Comparison of ENCODE assay signal across 20 cellular contexts in genomic region chr9:114737118-114737517, GRCh38. TPM values are rescaled to one million over a fixed set of nuclear protein-coding genes. Genes with fewer than 3 reads are reported as not detected.
A peak's percentile ranks its signal among the peaks of the same experiment; 100 is the strongest.
DNase-seq lines count a peak whose midpoint lies in the region; ATAC-seq and TF ChIP-seq lines count a peak whose summit lies in the region.
"Had no signal": no experiment of that assay in that cellular context is flagged by ENCODE, and none has a peak within 500 bp of the region (broad histone marks: within the 10 kb centered on the region; RNA-seq: fewer than 3 reads in every experiment).

No MANE protein-coding gene starts in this region.

- H3K4me3 Mint-ChIP-seq in CD4-positive, CD25-positive, alpha-beta regulatory T cell, result no peak overlapping the region
- no peak overlapping the region for H3K4me3 Mint-ChIP-seq in Caco-2 (ENCODE audit: unreplicated experiment)
- no peak overlapping the region for H3K4me3 Mint-ChIP-seq in activated CD4-positive, alpha-beta T cell treated with anti-CD3 and anti-CD28 coated beads, Interleukin-2, amount 10 ng/mL, durations not matched to agents 7 days and 5 days
- peak overlapping the region; percentile 27 for H3K4me3 Mint-ChIP-seq in activated naive CD8-positive, alpha-beta T cell

- H3K27me3 Mint-ChIP-seq in CD4-positive, CD25-positive, alpha-beta regulatory T cell, result peaks cover 29% of the 10 kb centered on the region
- H3K27me3 Mint-ChIP-seq in Caco-2 (ENCODE audit: insufficient read depth, unreplicated experiment), result no peaks in the 10 kb centered on the region
- H3K27me3 Mint-ChIP-seq in activated CD4-positive, alpha-beta T cell treated with anti-CD3 and anti-CD28 coated beads, Interleukin-2, amount 10 ng/mL, durations not matched to agents 7 days and 5 days, result no peaks in the 10 kb centered on the region
- H3K27me3 Mint-ChIP-seq in activated naive CD8-positive, alpha-beta T cell, result no peaks in the 10 kb centered on the region

- H3K9me3 ChIP-seq in CD4-positive, CD25-positive, alpha-beta regulatory T cell (ENCODE audit: control insufficient read depth in 2 of 2, low read length in 2 of 2), result no peaks in the 10 kb centered on the region
- H3K9me3 ChIP-seq in Caco-2 (no peaks in the 10 kb centered on the region), breast epithelium (no peaks in the 10 kb centered on the region), upper lobe of left lung (no peaks in the 10 kb centered on the region)
- H3K9me3 ChIP-seq: pancreas, tibial artery had no signal

- BruUV-seq in Caco-2 (replicated peaks; lab: Mats Ljungman, UMichigan), result no TSS peak

- WGBS in upper lobe of left lung, 2 donors, result 78 to 87% methylated on average over 3 of the region's 3 CpGs

- CTCF ChIA-PET in Caco-2 (lab: Charles Lee), result interaction anchor here (1.0 to 3.3 kb wide), 3 partner anchors 162 to 274 kb away, joined by 3 to 15 read pairs (median 3); no protein-coding TSS in a partner anchor
- CTCF ChIA-PET in activated CD4-positive, alpha-beta T cell treated with anti-CD3 and anti-CD28 coated beads, Interleukin-2, amount 10 ng/mL, durations not matched to agents 7 days and 5 days (lab: Charles Lee), result interaction anchor here (0.6 to 2.7 kb wide), 11 partner anchors 22 to 331 kb away, joined by 3 to 10 read pairs (median 3); no protein-coding TSS in a partner anchor

- no peak for TF ChIP-seq EP300 in upper lobe of left lung (IDR thresholded peaks at IDR 0.05)

- H3K27me3 ChIP-seq in CD4-positive, CD25-positive, alpha-beta regulatory T cell (ENCODE audit: control insufficient read depth, insufficient read depth, low read length), result no peaks in the 10 kb centered on the region
- H3K27me3 ChIP-seq in Caco-2 (replicated peaks; ENCODE audit: control insufficient read depth, insufficient read depth, low read length) (no peaks in the 10 kb centered on the region), breast epithelium (no peaks in the 10 kb centered on the region), upper lobe of left lung (no peaks in the 10 kb centered on the region)
- H3K27me3 ChIP-seq: hepatocyte, tibial artery had no signal

- peak in 1 of 3 donors; percentile 53 for DNase-seq in CD4-positive, CD25-positive, alpha-beta regulatory T cell
- DNase-seq in Caco-2, result peak; percentile 10 to 43
- DNase-seq in activated CD4-positive, alpha-beta T cell treated with anti-CD3 and anti-CD28 coated beads, Interleukin-2, amount 10 ng/mL, durations not matched to agents 7 days and 5 days, result no peak
- no peak for DNase-seq in breast epithelium (ENCODE audit: low spot score in 2 of 2)
- no peak for DNase-seq in upper lobe of left lung
- no peak for DNase-seq in GM20000 (ENCODE audit: low spot score)
- DNase-seq: Kasumi-1, NCI-H146, pancreas, tibial artery had no signal

- TF ChIP-seq CTCF in Caco-2 (IDR thresholded peaks at IDR 0.05; ENCODE audit: insufficient read depth in 1 of 2, low read depth in 1 of 2, low read length in 1 of 2, severe bottlenecking in 1 of 2, unreplicated experiment in 1 of 2) (no peak), breast epithelium (IDR thresholded peaks at IDR 0.05) (no peak), upper lobe of left lung (IDR thresholded peaks at IDR 0.05) (no peak), GM20000 (IDR thresholded peaks at IDR 0.05; ENCODE audit: extremely low read depth, missing control alignments) (no peak)

- peaks cover 11 to 47% (median 33%) of the 10 kb centered on the region in 4 donors for H3K4me1 Mint-ChIP-seq in CD4-positive, CD25-positive, alpha-beta regulatory T cell
- no peaks in the 10 kb centered on the region for H3K4me1 Mint-ChIP-seq in Caco-2 (ENCODE audit: low read depth, unreplicated experiment)
- peaks cover 59% of the 10 kb centered on the region for H3K4me1 Mint-ChIP-seq in activated CD4-positive, alpha-beta T cell treated with anti-CD3 and anti-CD28 coated beads, Interleukin-2, amount 10 ng/mL, durations not matched to agents 7 days and 5 days
- H3K4me1 Mint-ChIP-seq in activated naive CD8-positive, alpha-beta T cell (ENCODE audit: low read depth), result peaks cover 56% of the 10 kb centered on the region

- H3K36me3 Mint-ChIP-seq in CD4-positive, CD25-positive, alpha-beta regulatory T cell, result no peaks in the 10 kb centered on the region
- H3K36me3 Mint-ChIP-seq in Caco-2 (ENCODE audit: insufficient read depth, unreplicated experiment), result no peaks in the 10 kb centered on the region
- peaks cover 41% of the 10 kb centered on the region for H3K36me3 Mint-ChIP-seq in activated CD4-positive, alpha-beta T cell treated with anti-CD3 and anti-CD28 coated beads, Interleukin-2, amount 10 ng/mL, durations not matched to agents 7 days and 5 days (ENCODE audit: low read depth)
- no peaks in the 10 kb centered on the region for H3K36me3 Mint-ChIP-seq in activated naive CD8-positive, alpha-beta T cell

- intact Hi-C loops in Caco-2 (cut with micrococcal nuclease; ENCODE audit: unreplicated experiment) (loop anchor here (5.0 kb wide), 1 partner anchor 75 kb away; no protein-coding TSS in a partner anchor), breast epithelium (cut with DNase I; ENCODE audit: low total_unique reads) (no loop called here)

- peak overlapping the region; percentile 18 to 94 (median 81) for H3K27ac Mint-ChIP-seq in CD4-positive, CD25-positive, alpha-beta regulatory T cell
- no peak overlapping the region for H3K27ac Mint-ChIP-seq in Caco-2 (ENCODE audit: unreplicated experiment)
- H3K27ac Mint-ChIP-seq in activated CD4-positive, alpha-beta T cell treated with anti-CD3 and anti-CD28 coated beads, Interleukin-2, amount 10 ng/mL, durations not matched to agents 7 days and 5 days, result peak overlapping the region; percentile 74
- peak overlapping the region; percentile 96 for H3K27ac Mint-ChIP-seq in activated naive CD8-positive, alpha-beta T cell

- H3K4me1 ChIP-seq in CD4-positive, CD25-positive, alpha-beta regulatory T cell (ENCODE audit: control insufficient read depth, insufficient read depth, low read length, poor library complexity, severe bottlenecking), result peaks cover 10% of the 10 kb centered on the region
- H3K4me1 ChIP-seq in Caco-2 (no peaks in the 10 kb centered on the region), breast epithelium (no peaks in the 10 kb centered on the region), upper lobe of left lung (peaks cover 0 to 8% (median 2%) of the 10 kb centered on the region in 4 donors)
- H3K4me1 ChIP-seq: pancreas, tibial artery had no signal

- H3K9me3 Mint-ChIP-seq in CD4-positive, CD25-positive, alpha-beta regulatory T cell, result no peaks in the 10 kb centered on the region
- H3K9me3 Mint-ChIP-seq in Caco-2 (ENCODE audit: unreplicated experiment), result no peaks in the 10 kb centered on the region
- peaks cover 13% of the 10 kb centered on the region for H3K9me3 Mint-ChIP-seq in activated CD4-positive, alpha-beta T cell treated with anti-CD3 and anti-CD28 coated beads, Interleukin-2, amount 10 ng/mL, durations not matched to agents 7 days and 5 days
- H3K9me3 Mint-ChIP-seq in activated naive CD8-positive, alpha-beta T cell (ENCODE audit: low read depth), result no peaks in the 10 kb centered on the region

- no peak for TF ChIP-seq POLR2A in breast epithelium (IDR thresholded peaks at IDR 0.05)
- no peak for TF ChIP-seq POLR2A in upper lobe of left lung (IDR thresholded peaks at IDR 0.05)

- no peak overlapping the region for H3K27ac ChIP-seq in CD4-positive, CD25-positive, alpha-beta regulatory T cell (ENCODE audit: insufficient read depth, low read length, poor library complexity, severe bottlenecking)
- no peak overlapping the region for H3K27ac ChIP-seq in breast epithelium
- no peak overlapping the region for H3K27ac ChIP-seq in upper lobe of left lung
- H3K27ac ChIP-seq: C4-2B, hepatocyte, HL-60, pancreas, RWPE1, tibial artery had no signal

- H3K36me3 ChIP-seq in CD4-positive, CD25-positive, alpha-beta regulatory T cell (ENCODE audit: control insufficient read depth, insufficient read depth, low read length), result no peaks in the 10 kb centered on the region
- no peaks in the 10 kb centered on the region for H3K36me3 ChIP-seq in Caco-2 (ENCODE audit: control insufficient read depth, insufficient read depth, low read length)
- no peaks in the 10 kb centered on the region for H3K36me3 ChIP-seq in breast epithelium
- no peaks in the 10 kb centered on the region for H3K36me3 ChIP-seq in upper lobe of left lung
- H3K36me3 ChIP-seq: pancreas, tibial artery had no signal

- POLR2A ChIA-PET in Caco-2 (lab: Charles Lee), result no interaction called here
- POLR2A ChIA-PET in activated CD4-positive, alpha-beta T cell treated with anti-CD3 and anti-CD28 coated beads, Interleukin-2, amount 10 ng/mL, durations not matched to agents 7 days and 5 days (lab: Charles Lee), result no interaction called here

- peak; percentile 36 to 42 for ATAC-seq in CD4-positive, CD25-positive, alpha-beta regulatory T cell (ENCODE audit: low read depth in 2 of 2)
- no peak for ATAC-seq in GM19351 (IDR thresholded peaks at IDR 0.05; ENCODE audit: unreplicated experiment)
- ATAC-seq in upper lobe of left lung (ENCODE audit: low FRiP score in 2 of 2), result no peak
- ATAC-seq: pancreas had no signal

- H3K4me3 ChIP-seq in CD4-positive, CD25-positive, alpha-beta regulatory T cell (ENCODE audit: low read depth, low read length), result no peak overlapping the region
- H3K4me3 ChIP-seq in Caco-2 (ENCODE audit: low read depth, low read length) (no peak overlapping the region), breast epithelium (no peak overlapping the region), upper lobe of left lung (no peak overlapping the region)
- H3K4me3 ChIP-seq: hepatocyte, pancreas, tibial artery had no signal

RNA-seq across cellular contexts. Expression of gene TEX48, which starts 55.1 kb away (rescaled TPM):
- not detected for total RNA-seq in CD4-positive, CD25-positive, alpha-beta regulatory T cell
- not detected for polyA plus RNA-seq in CD4-positive, CD25-positive, alpha-beta regulatory T cell
- total RNA-seq in Caco-2 (2022) (not detected in 2 replicates), breast epithelium (not detected), upper lobe of left lung (not detected)
- under 1 TPM; 0.83 to 0.97 TPM for total RNA-seq in activated CD4-positive, alpha-beta T cell treated with anti-CD3 and anti-CD28 coated beads, Interleukin-2, amount 10 ng/mL, durations not matched to agents 7 days and 5 days
- total RNA-seq: dermis microvascular lymphatic vessel endothelial cell, G401, hepatocyte, mononuclear cell, NCI-H460, pancreas had no signal
- polyA plus RNA-seq: hepatocyte, pancreas had no signal

Comparison
In these comparisons a context has a peak if more than half of its experiments do, and no peak if none do; other contexts are left out.
1. ATAC-seq: peak in CD4-positive, CD25-positive, alpha-beta regulatory T cell (2 of 2); none in GM19351 (single experiment) and upper lobe of left lung (0 of 2).
2. DNase-seq: peak in Caco-2 (2 of 2); none in activated CD4-positive, alpha-beta T cell treated with anti-CD3 and anti-CD28 coated beads, Interleukin-2, amount 10 ng/mL, durations not matched to agents 7 days and 5 days (single experiment), breast epithelium (0 of 2), upper lobe of left lung (0 of 2) and GM20000 (single experiment).